ENCODE assay signal across 8 cellular contexts in genomic region chr22:37019309-37020191, GRCh38. TPM values are rescaled to one million over a fixed set of nuclear protein-coding genes. Genes with fewer than 3 reads are reported as not detected.
A peak's percentile ranks its signal among the peaks of the same experiment; 100 is the strongest.
DNase-seq lines count a peak whose midpoint lies in the region; ATAC-seq and TF ChIP-seq lines count a peak whose summit lies in the region.

TSS of gene MPST (plus strand) at chr22:37019742. CDS start at chr22:37019837, 95 bp downstream.
TSS of gene TST (minus strand) at chr22:37019447. CDS start at chr22:37018732, 715 bp downstream.

- intact Hi-C loops in activated B cell treated with CpG ODN at 0.5 μM for 24 hours (cut with micrococcal nuclease) = no loop called here

- H3K4me3 ChIP-seq in GM08714 (ENCODE audit: low read length) (peak within 1 kb of the TSS; percentile 88), H7 (ENCODE audit: insufficient read depth, low read depth, low read length) (peak within 1 kb of the TSS; percentile 91)

- H3K4me1 Mint-ChIP-seq in activated B cell treated with CpG ODN at 0.5 μM for 24 hours = peaks cover 18% of the 10 kb centered on the region

- TF ChIP-seq CTCF in activated B cell treated with CpG ODN at 0.5 μM for 24 hours (IDR thresholded peaks at IDR 0.05) = no peak

- DNase-seq in H7 = peak; percentile 95
- DNase-seq in NCI-H1092 (lab: John Stamatoyannopoulos, UW) = peak; percentile 60
- peak; percentile 64 for DNase-seq in activated B cell treated with CpG ODN at 0.5 μM for 24 hours
- DNase-seq in dedifferentiated amniotic fluid mesenchymal stem cell (ENCODE audit: extremely low spot score) = peak; percentile 43
- peak; percentile 94 for DNase-seq in left kidney (ENCODE audit: low read depth, low spot score)
- DNase-seq in stimulated activated CD4-positive, alpha-beta T cell treated with anti-CD3 and anti-CD28 coated beads, Interleukin-2, amount 100 ng/mL, for 48 hours = peak; percentile 19 to 33
- DNase-seq in OCI-M2 (lab: John Stamatoyannopoulos, UW; ENCODE audit: unreplicated experiment) = no peak

- CTCF ChIA-PET in activated B cell treated with CpG ODN at 0.5 μM for 24 hours (lab: Charles Lee) = interaction anchor here (1.0 to 1.6 kb wide), 3 partner anchors 25 to 257 kb away, joined by 3 to 4 read pairs (median 3); no protein-coding TSS in a partner anchor

- POLR2A ChIA-PET in activated B cell treated with CpG ODN at 0.5 μM for 24 hours (lab: Charles Lee) = interaction anchor here (0.5 to 2.3 kb wide), 5 partner anchors 32 to 571 kb away, joined by 3 to 17 read pairs (median 3); partner anchors contain the start of genes IFT27 and KCTD17

- H3K9me3 Mint-ChIP-seq in activated B cell treated with CpG ODN at 0.5 μM for 24 hours = no peaks in the 10 kb centered on the region

- no peaks in the 10 kb centered on the region for H3K36me3 Mint-ChIP-seq in activated B cell treated with CpG ODN at 0.5 μM for 24 hours (ENCODE audit: low read depth)

- no peaks in the 10 kb centered on the region for H3K27me3 ChIP-seq in H7 (ENCODE audit: control insufficient read depth, insufficient read depth, low read length)

- no peaks in the 10 kb centered on the region for H3K27me3 Mint-ChIP-seq in activated B cell treated with CpG ODN at 0.5 μM for 24 hours

- peaks cover 4% of the 10 kb centered on the region for H3K36me3 ChIP-seq in H7 (replicated peaks; ENCODE audit: control insufficient read depth, insufficient read depth, low read length)

- peak within 1 kb of the TSS; percentile 41 for H3K27ac Mint-ChIP-seq in activated B cell treated with CpG ODN at 0.5 μM for 24 hours

- peak; percentile 80 for ATAC-seq in activated B cell treated with CpG ODN at 0.5 μM for 24 hours (ENCODE audit: low read depth)

- H3K4me3 Mint-ChIP-seq in activated B cell treated with CpG ODN at 0.5 μM for 24 hours = peak within 1 kb of the TSS; percentile 92

RNA-seq across cellular contexts. Expression of gene MPST, which starts in this region (rescaled TPM):
- total RNA-seq in H7 (2014; rRNA removed; shearing (Covaris generic)) = 188 and 201 TPM in 2 replicates
- 15.6 and 17.7 TPM in 2 replicates for total RNA-seq in activated B cell treated with CpG ODN at 0.5 μM for 24 hours

RNA-seq across cellular contexts. Expression of gene TST, which starts in this region (rescaled TPM):
- total RNA-seq in H7 (2014; rRNA removed; shearing (Covaris generic)) = 39.9 and 45.7 TPM in 2 replicates
- 7.2 TPM in 2 replicates for total RNA-seq in activated B cell treated with CpG ODN at 0.5 μM for 24 hours

Comparison
In these comparisons a context has a peak if more than half of its experiments do, and no peak if none do; other contexts are left out.
1. RNA of gene MPST (total RNA-seq): 188 to 201 TPM in H7; 15.6 to 17.7 TPM in activated B cell treated with CpG ODN at 0.5 μM for 24 hours; every median in the first group is over 10 times any median in the second.